In the genomic region with DNA sequence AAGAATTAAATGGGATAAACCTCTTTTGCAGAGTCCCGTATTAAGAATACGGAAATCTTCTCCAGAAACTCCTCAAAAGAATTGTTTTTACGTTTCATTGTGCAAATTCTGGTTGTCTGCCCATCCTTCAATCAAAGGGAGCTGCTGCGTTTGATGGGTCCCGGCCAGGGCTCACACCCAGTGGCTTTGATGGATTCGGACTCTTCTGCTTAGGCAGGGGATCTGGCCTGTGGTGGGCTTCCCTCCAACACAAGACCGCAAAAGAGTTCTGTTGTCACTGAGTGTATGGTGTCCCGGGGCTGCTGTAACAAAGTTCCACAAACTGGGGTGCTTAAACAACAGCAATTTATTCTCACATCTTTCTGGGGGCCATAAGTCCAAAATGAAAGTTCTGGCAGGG, we compare ENCODE assay signal across 3 cellular contexts.
"Had no signal": no experiment of that assay in that cellular context is flagged by ENCODE, and none has a peak within 500 bp of the region (broad histone marks: within the 10 kb centered on the region; RNA-seq: fewer than 3 reads in every experiment).

No MANE protein-coding gene starts in this region.

- H3K4me3 ChIP-seq: GM12878 had no signal

- ATAC-seq: GM12878 had no signal

- DNase-seq: GDM1, GF-D8 had no signal
